ENCODE assay signal across 8 cellular contexts in the genomic region with DNA sequence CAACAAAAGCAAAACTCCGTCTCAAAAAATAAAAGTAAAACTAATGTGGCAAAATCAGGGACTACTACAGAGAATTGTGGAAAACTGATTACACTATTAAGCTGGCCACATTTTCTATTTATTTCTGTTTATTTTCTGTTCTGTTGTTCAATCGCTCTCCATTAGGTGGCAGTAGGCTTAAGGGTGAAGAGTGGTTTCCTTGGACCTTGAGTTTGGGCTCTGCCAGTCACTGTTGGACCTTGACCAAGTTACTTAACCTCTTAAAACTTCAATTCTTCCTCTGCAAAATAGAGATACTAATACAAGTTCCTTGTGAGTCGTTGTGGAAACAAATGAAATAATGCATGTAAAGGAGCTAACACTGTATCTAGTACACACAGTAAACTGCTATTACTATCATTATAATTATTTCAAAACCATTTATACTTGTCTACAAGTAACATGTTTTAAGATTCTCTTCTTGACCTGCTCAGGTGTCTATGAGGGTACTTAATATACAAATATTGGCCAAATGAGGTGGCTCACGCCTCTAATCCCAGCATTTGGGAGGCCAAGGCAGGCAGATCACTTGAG. TPM values are rescaled to one million over a fixed set of nuclear protein-coding genes. Genes with fewer than 3 reads are reported as not detected.
DNase-seq lines count a peak whose midpoint lies in the region; FAIRE-seq and TF ChIP-seq lines count a peak whose summit lies in the region.

No MANE protein-coding gene starts in this region.

- H3K4ac ChIP-seq in H9 (ENCODE audit: low read depth, low read length), result no peak overlapping the region

- no peak overlapping the region for H3K27ac ChIP-seq in H9 (ENCODE audit: insufficient read length, low read depth, low read length)
- H3K27ac ChIP-seq in OCI-LY3 (ENCODE audit: low read length), result no peak overlapping the region

- no peak overlapping the region for H4K5ac ChIP-seq in H9 (ENCODE audit: insufficient read length, low read depth, low read length)

- H2AK5ac ChIP-seq in H9 (ENCODE audit: insufficient read length, low read length), result no peak overlapping the region

- DNase-seq in G401 (ENCODE audit: low spot score) (peak; percentile 73), H9 (no peak), mesothelial cell of epicardium (ENCODE audit: low spot score in 2 of 2, unreplicated experiment in 2 of 2) (no peak), NCI-H2107 treated with DMSO at 0.1 percent for 48 hours (lab: John Stamatoyannopoulos, UW; ENCODE audit: unreplicated experiment) (no peak), HuH-7 (ENCODE audit: low spot score) (no peak)
- DNase-seq in stimulated activated CD4-positive, alpha-beta T cell treated with anti-CD3 and anti-CD28 coated beads, Interleukin-2, amount 100 ng/mL, for 24 hours, result no peak

- no peak overlapping the region for H3K4me3 ChIP-seq in OCI-LY3 (ENCODE audit: low read length)

- no peak overlapping the region for H4K8ac ChIP-seq in H9 (replicated peaks; ENCODE audit: insufficient read length, low read depth, low read length)

- H3K23me2 ChIP-seq in H9 (ENCODE audit: insufficient read length, low read depth, low read length, poor library complexity, severe bottlenecking), result no peaks in the 10 kb centered on the region

- peak; percentile 67 for FAIRE-seq in endometrium (lab: Jason Lieb, UNC)

- no peak overlapping the region for H3K4me3 Mint-ChIP-seq in H9
- H3K4me3 Mint-ChIP-seq in mesothelial cell of epicardium, result no peak overlapping the region

- no peaks in the 10 kb centered on the region for H3K79me1 ChIP-seq in H9 (ENCODE audit: insufficient read depth, low read depth, low read length, poor library complexity, severe bottlenecking)

- H3K79me2 ChIP-seq in H9 (ENCODE audit: insufficient read depth, low read length) (no peaks in the 10 kb centered on the region), OCI-LY3 (ENCODE audit: low read length) (no peaks in the 10 kb centered on the region)

- no peaks in the 10 kb centered on the region for H3K9me3 Mint-ChIP-seq in H9
- no peaks in the 10 kb centered on the region for H3K9me3 Mint-ChIP-seq in mesothelial cell of epicardium

- H4K20me1 ChIP-seq in H9 (ENCODE audit: control insufficient read depth, insufficient read depth, insufficient read length) (no peaks in the 10 kb centered on the region), OCI-LY3 (ENCODE audit: insufficient read depth, low read length) (no peaks in the 10 kb centered on the region)

- H2BK5ac ChIP-seq in H9 (ENCODE audit: insufficient read length, low read length), result no peak overlapping the region

- H2BK120ac ChIP-seq in H9 (ENCODE audit: low read depth, low read length, poor library complexity, severe bottlenecking), result no peak overlapping the region

- H3K36me3 Mint-ChIP-seq in H9 (ENCODE audit: insufficient read depth in 1 of 3, low read depth in 3 of 3) (peaks cover 7 to 22% (median 10%) of the 10 kb centered on the region in 3 experiments), mesothelial cell of epicardium (peaks cover 11% of the 10 kb centered on the region)

- H3K18ac ChIP-seq in H9 (ENCODE audit: insufficient read length, low read depth, low read length), result no peak overlapping the region

- no peaks in the 10 kb centered on the region for H3K27me3 Mint-ChIP-seq in H9 (ENCODE audit: low read depth)
- H3K27me3 Mint-ChIP-seq in mesothelial cell of epicardium (ENCODE audit: low read depth), result no peaks in the 10 kb centered on the region

- H3T11ph ChIP-seq in H9 (ENCODE audit: low read length), result no peak overlapping the region

- TF ChIP-seq CTCF in H9 (conservative IDR thresholded peaks at IDR 0.05) (peak; percentile 78), OCI-LY3 (IDR thresholded peaks at IDR 0.05; ENCODE audit: low read depth, low read length) (peak; percentile 75), mesothelial cell of epicardium (IDR thresholded peaks at IDR 0.05; ENCODE audit: unreplicated experiment) (peak; percentile 64)

- no peak overlapping the region; a peak in 1 of 7 replicates for H3K27ac Mint-ChIP-seq in H9
- no peak overlapping the region for H3K27ac Mint-ChIP-seq in mesothelial cell of epicardium

- no CpG with 5 or more reads among the region's 4 CpGs for WGBS in H9 (ENCODE audit: extremely low coverage, insufficient read length, low lambda C conversion rate)

- H3K14ac ChIP-seq in H9 (ENCODE audit: insufficient read depth, low read length), result no peak overlapping the region

- no peak overlapping the region for H2BK20ac ChIP-seq in H9 (ENCODE audit: low read depth, low read length, poor library complexity, severe bottlenecking)

- no peak overlapping the region for H4K91ac ChIP-seq in H9 (ENCODE audit: insufficient read length, low read depth, low read length)

- no peak overlapping the region for H3K56ac ChIP-seq in H9 (ENCODE audit: insufficient read length, low read depth, low read length)

- H3K27me3 ChIP-seq in H9 (ENCODE audit: insufficient read depth, low read length), result no peaks in the 10 kb centered on the region
- no peaks in the 10 kb centered on the region for H3K27me3 ChIP-seq in OCI-LY3 (ENCODE audit: low read depth, low read length)

- no peaks in the 10 kb centered on the region for H3K4me1 ChIP-seq in H9 (ENCODE audit: insufficient read depth, low read length)
- no peaks in the 10 kb centered on the region for H3K4me1 ChIP-seq in OCI-LY3 (ENCODE audit: low read length)

- no peak overlapping the region for H3K4me2 ChIP-seq in H9 (ENCODE audit: insufficient read depth, insufficient read length, low read length)
- no peak overlapping the region for H3K4me2 ChIP-seq in OCI-LY3 (ENCODE audit: low read length)

- H3K36me3 ChIP-seq in OCI-LY3 (replicated peaks; ENCODE audit: low read depth, low read length), result peaks cover 11% of the 10 kb centered on the region

- H2AFZ ChIP-seq in H9 (ENCODE audit: low read length) (no peak overlapping the region), OCI-LY3 (ENCODE audit: low read depth, low read length) (no peak overlapping the region)

- H3K4me1 Mint-ChIP-seq in H9 (no peaks in the 10 kb centered on the region), mesothelial cell of epicardium (peaks cover 6% of the 10 kb centered on the region)

- no peak overlapping the region for H2BK15ac ChIP-seq in H9 (ENCODE audit: low read depth, low read length)

- H3K9me3 ChIP-seq in H9 (ENCODE audit: control insufficient read depth, low read depth, low read length) (no peaks in the 10 kb centered on the region), OCI-LY3 (ENCODE audit: insufficient read depth, low read length) (no peaks in the 10 kb centered on the region)

- no peak overlapping the region for H3K23ac ChIP-seq in H9 (ENCODE audit: insufficient read length, low read depth, low read length)

- H3K9ac ChIP-seq in H9 (ENCODE audit: extremely low read depth, insufficient read length, low read length), result no peak overlapping the region
- H3K9ac ChIP-seq in OCI-LY3 (ENCODE audit: low read length), result no peak overlapping the region

- no peak overlapping the region for H2BK12ac ChIP-seq in H9 (ENCODE audit: insufficient read length, low read depth, low read length)

- in situ Hi-C loops in G401 (cut with HindIII; ENCODE audit: low sequenced_read_pairs), result no loop called here

RNA-seq across cellular contexts. Expression of a gene that starts 15.2 kb away (rescaled TPM):
- 13.7 and 25.9 TPM in 2 replicates for total RNA-seq in G401 (2014; rRNA removed; shearing (Covaris generic))
- total RNA-seq in H9 (2021) (7.9 and 8.8 TPM in 2 replicates), mesothelial cell of epicardium (18.7 to 23.4 TPM (median 19.2 TPM) in 3 replicates)

RNA-seq across cellular contexts. Expression of a gene that starts 46.6 kb away (rescaled TPM):
- 36.6 and 40.8 TPM in 2 replicates for total RNA-seq in G401 (2014; rRNA removed; shearing (Covaris generic))
- total RNA-seq in H9 (2021), result 27.6 and 28.5 TPM in 2 replicates
- 25.5 to 27.7 TPM (median 26.0 TPM) in 3 replicates for total RNA-seq in mesothelial cell of epicardium

RNA-seq across cellular contexts. Expression of a gene that starts 53.1 kb away (rescaled TPM):
- total RNA-seq in G401 (2014; rRNA removed; shearing (Covaris generic)), result not detected in 2 replicates
- total RNA-seq in H9 (2021), result not detected in 2 replicates
- 0.16 to 0.20 TPM (median 0.18 TPM) in 3 replicates for total RNA-seq in mesothelial cell of epicardium
